Comparison of ENCODE assay signal across 8 cellular contexts in genomic region chr14:21498540-21499526, GRCh38. TPM values are rescaled to one million over a fixed set of nuclear protein-coding genes. Genes with fewer than 3 reads are reported as not detected.
DNase-seq lines count a peak whose midpoint lies in the region; ATAC-seq, FAIRE-seq and TF ChIP-seq lines count a peak whose summit lies in the region.

No MANE protein-coding gene starts in this region.

- no peak for TF ChIP-seq POLR2A in transverse colon (IDR thresholded peaks at IDR 0.05)

- peak; percentile 58 to 76 for DNase-seq in cardiac muscle cell (ENCODE audit: low read depth in 1 of 2, low spot score in 1 of 2)
- DNase-seq in Right ventricle myocardium inferior (ENCODE audit: missing footprints), result no peak
- peak; percentile 48 for DNase-seq in NT2/D1 (ENCODE audit: low read depth, low spot score)
- DNase-seq in keratinocyte (ENCODE audit: low read depth, low spot score), result no peak
- no peak for DNase-seq in transverse colon

- peaks cover 79% of the 10 kb centered on the region for H3K36me3 Mint-ChIP-seq in brain

- dilution Hi-C loops in keratinocyte (cut with MboI; ENCODE audit: extremely low pct_ligation_motif_present, low sequenced_read_pairs), result no loop called here

- intact Hi-C loops in Right ventricle myocardium inferior (cut with DNase I) (no loop called here), transverse colon (cut with DNase I; ENCODE audit: low total_unique reads) (no loop called here)

- H3K36me3 ChIP-seq in cardiac muscle cell (peaks cover 71% of the 10 kb centered on the region), HUES6 (ENCODE audit: control insufficient read depth, insufficient read depth, low read length) (peaks cover 94% of the 10 kb centered on the region), NT2/D1 (ENCODE audit: insufficient read depth, insufficient read length, low read length) (peaks cover 87% of the 10 kb centered on the region), keratinocyte (ENCODE audit: control insufficient read depth in 2 of 2, extremely low read depth in 1 of 2, insufficient read depth in 2 of 2, low read length in 2 of 2) (peaks cover 27 to 40% of the 10 kb centered on the region in 2 experiments), transverse colon (peaks cover 0 to 67% (median 29%) of the 10 kb centered on the region in 4 donors)

- no peak overlapping the region for H2AFZ ChIP-seq in keratinocyte (ENCODE audit: control insufficient read depth, low read length)

- no peaks in the 10 kb centered on the region for H3K9me1 ChIP-seq in keratinocyte (ENCODE audit: control insufficient read depth, extremely low read depth, insufficient read depth, low read length)

- WGBS in transverse colon (ENCODE audit: low coverage in 1 of 2), 2 donors, result 39 to 60% methylated on average over 3 to 5 of the region's 5 CpGs

- H4K20me1 ChIP-seq in keratinocyte (ENCODE audit: control insufficient read depth, extremely low read depth, insufficient read depth, low read length), result no peaks in the 10 kb centered on the region

- in situ Hi-C loops in transverse colon (cut with MboI; ENCODE audit: low pct_ligation_motif_present in 1 of 4, low pct_unique_long_range_greater_than_20kb in 1 of 4, low sequenced_read_pairs in 3 of 4), result no loop called here

- H3K4me1 ChIP-seq in cardiac muscle cell (ENCODE audit: low read depth) (no peaks in the 10 kb centered on the region), HUES6 (ENCODE audit: control insufficient read depth, insufficient read depth, low read length) (peaks cover 10% of the 10 kb centered on the region), NT2/D1 (ENCODE audit: insufficient read depth, insufficient read length) (no peaks in the 10 kb centered on the region), keratinocyte (ENCODE audit: control insufficient read depth, extremely low read depth, insufficient read depth, low read length) (no peaks in the 10 kb centered on the region), transverse colon (no peaks in the 10 kb centered on the region)

- peaks cover 7% of the 10 kb centered on the region for H3K79me2 ChIP-seq in keratinocyte (ENCODE audit: control insufficient read depth, insufficient read depth, low read length)

- H3K27ac ChIP-seq in cardiac muscle cell (peak overlapping the region; percentile 30), HUES6 (ENCODE audit: low read depth, low read length) (peak overlapping the region; percentile 28; the same call in 1 of the 2 replicates), keratinocyte (ENCODE audit: control insufficient read depth, insufficient read depth, low read length) (no peak overlapping the region), transverse colon (peak overlapping the region in 1 of 4 donors; percentile 2)

- peak; percentile 52 for FAIRE-seq in keratinocyte (lab: Jason Lieb, UNC)

- H3K27ac Mint-ChIP-seq in brain, result peak overlapping the region in 4 of 5 experiments; percentile 20 to 75 (median 50)

- no peak overlapping the region for H3K4me3 Mint-ChIP-seq in brain

- no peaks in the 10 kb centered on the region for H3K27me3 Mint-ChIP-seq in brain

- H3K4me3 ChIP-seq in cardiac muscle cell (no peak overlapping the region), HUES6 (ENCODE audit: low read depth, low read length) (no peak overlapping the region), NT2/D1 (ENCODE audit: insufficient read length, low read depth) (no peak overlapping the region), keratinocyte (ENCODE audit: control insufficient read depth in 2 of 3, extremely low read depth in 1 of 3, insufficient read depth in 2 of 3, low read depth in 1 of 3, low read length in 3 of 3) (no peak overlapping the region), transverse colon (no peak overlapping the region)

- no peaks in the 10 kb centered on the region for H3K9me3 Mint-ChIP-seq in brain

- ATAC-seq in Right ventricle myocardium inferior (no peak), HG03045 (IDR thresholded peaks at IDR 0.05; ENCODE audit: unreplicated experiment) (no peak)

- no peak overlapping the region for H3K4me2 ChIP-seq in keratinocyte (ENCODE audit: control insufficient read depth, extremely low read depth, insufficient read depth, low read depth, low read length)

- H3K4me1 Mint-ChIP-seq in brain, result no peaks in the 10 kb centered on the region

- TF ChIP-seq CTCF in cardiac muscle cell (IDR thresholded peaks at IDR 0.05; ENCODE audit: low read depth, low read length) (peak; percentile 37), brain (conservative IDR thresholded peaks at IDR 0.05) (peak; percentile 66 to 76), keratinocyte (optimal IDR thresholded peaks at IDR 0.05 in 1 of 3, IDR thresholded peaks at IDR 0.05 in 1 of 3, conservative IDR thresholded peaks at IDR 0.05 in 1 of 3; ENCODE audit: extremely low read depth in 1 of 3, insufficient read depth in 2 of 3, low read length in 3 of 3) (peak; percentile 28 to 58 (median 34)), transverse colon (IDR thresholded peaks at IDR 0.05) (peak; percentile 42 to 56 (median 48))

- H3K9me3 ChIP-seq in cardiac muscle cell (ENCODE audit: low read depth) (no peaks in the 10 kb centered on the region), HUES6 (ENCODE audit: control insufficient read depth, insufficient read depth, low read depth, low read length) (no peaks in the 10 kb centered on the region), NT2/D1 (ENCODE audit: insufficient read depth, low read length) (no peaks in the 10 kb centered on the region), keratinocyte (ENCODE audit: control insufficient read depth, low read depth, low read length) (no peaks in the 10 kb centered on the region), transverse colon (no peaks in the 10 kb centered on the region)

- no peak for TF ChIP-seq EP300 in transverse colon (IDR thresholded peaks at IDR 0.05; ENCODE audit: low read depth)

- H3K27me3 ChIP-seq in cardiac muscle cell, result no peaks in the 10 kb centered on the region
- no peaks in the 10 kb centered on the region for H3K27me3 ChIP-seq in HUES6 (ENCODE audit: control insufficient read depth, insufficient read depth, low read length)
- H3K27me3 ChIP-seq in NT2/D1 (ENCODE audit: insufficient read depth, insufficient read length), result no peaks in the 10 kb centered on the region
- H3K27me3 ChIP-seq in keratinocyte (ENCODE audit: control insufficient read depth, extremely low read depth, insufficient read depth, low read length), result no peaks in the 10 kb centered on the region
- no peaks in the 10 kb centered on the region for H3K27me3 ChIP-seq in transverse colon

- H3K9ac ChIP-seq in HUES6 (ENCODE audit: low read length) (no peak overlapping the region), NT2/D1 (ENCODE audit: insufficient read length, low read depth) (no peak overlapping the region), keratinocyte (ENCODE audit: control insufficient read depth, extremely low read depth, insufficient read depth, low read length) (no peak overlapping the region)

RNA-seq across cellular contexts. Expression of gene METTL3, which starts 12.3 kb away (rescaled TPM):
- 57.9 and 69.2 TPM in 2 replicates for total RNA-seq in cardiac muscle cell
- 59.7 and 63.9 TPM in 2 replicates for polyA plus RNA-seq in cardiac muscle cell
- 24.9 TPM for total RNA-seq in Right ventricle myocardium inferior
- polyA plus RNA-seq in brain (ENCODE audit: insufficient read depth, low read depth, low replicate concordance), result 33.2 TPM
- 66.5 to 99.7 TPM (median 96.0 TPM) in 3 replicates for polyA plus RNA-seq in keratinocyte
- polyA plus RNA-seq in keratinocyte (2011; ENCODE audit: low read depth), result 29.0 TPM
- polyA plus RNA-seq in keratinocyte (2011; cell fraction: cytosol; rRNA removed), result 36.0 and 50.9 TPM in 2 replicates
- polyA plus RNA-seq in keratinocyte (2011; cell fraction: nucleus; rRNA removed), result 318 and 323 TPM in 2 replicates
- 32.2 and 37.4 TPM in 2 replicates for polyA plus RNA-seq in keratinocyte (2012; ENCODE audit: low replicate concordance)
- 68.6 to 78.2 TPM (median 74.2 TPM) in 3 replicates for polyA minus RNA-seq in keratinocyte
- polyA minus RNA-seq in keratinocyte (2011; cell fraction: cytosol; rRNA and poly(A)+ RNA removed), result 33.8 TPM
- 33.7 and 50.9 TPM in 2 replicates for polyA minus RNA-seq in keratinocyte (2011; cell fraction: nucleus; rRNA and poly(A)+ RNA removed)
- total RNA-seq in transverse colon, result 10 to 100 TPM; 20.2 to 41.9 (median 29.5) TPM

RNA-seq across cellular contexts. Expression of gene TOX4, which starts 21.8 kb away (rescaled TPM):
- total RNA-seq in cardiac muscle cell, result 34.3 and 37.8 TPM in 2 replicates
- polyA plus RNA-seq in cardiac muscle cell, result 42.3 and 45.2 TPM in 2 replicates
- 86.5 TPM for total RNA-seq in Right ventricle myocardium inferior
- polyA plus RNA-seq in brain (ENCODE audit: insufficient read depth, low read depth, low replicate concordance), result 101 TPM
- 85.4 to 111 TPM (median 94.6 TPM) in 3 replicates for polyA plus RNA-seq in keratinocyte
- 30.1 TPM for polyA plus RNA-seq in keratinocyte (2011; ENCODE audit: low read depth)
- polyA plus RNA-seq in keratinocyte (2011; cell fraction: cytosol; rRNA removed), result 50.6 and 64.1 TPM in 2 replicates
- polyA plus RNA-seq in keratinocyte (2011; cell fraction: nucleus; rRNA removed), result 70.3 and 74.2 TPM in 2 replicates
- polyA plus RNA-seq in keratinocyte (2012; ENCODE audit: low replicate concordance), result 65.4 and 68.5 TPM in 2 replicates
- polyA minus RNA-seq in keratinocyte, result 77.9 to 131 TPM (median 115 TPM) in 3 replicates
- 29.2 TPM for polyA minus RNA-seq in keratinocyte (2011; cell fraction: cytosol; rRNA and poly(A)+ RNA removed)
- polyA minus RNA-seq in keratinocyte (2011; cell fraction: nucleus; rRNA and poly(A)+ RNA removed), result 15.4 and 22.7 TPM in 2 replicates
- total RNA-seq in transverse colon, result 10 to 100 TPM; 30.8 to 76.7 (median 51.5) TPM

RNA-seq across cellular contexts. Expression of gene RAB2B, which starts 22.1 kb away (rescaled TPM):
- total RNA-seq in cardiac muscle cell (28.5 and 29.7 TPM in 2 replicates), Right ventricle myocardium inferior (15.1 TPM), transverse colon (10 to 100 TPM in 2 of 4 donors, 1 to 10 TPM in 2; 7.1 to 24.5 (median 13.7) TPM)
- polyA plus RNA-seq in cardiac muscle cell (17.8 and 28.5 TPM in 2 replicates), brain (ENCODE audit: insufficient read depth, low read depth, low replicate concordance) (49.6 TPM), keratinocyte (12.4 to 18.3 TPM (median 17.7 TPM) in 3 replicates)
- 3.3 TPM for polyA plus RNA-seq in keratinocyte (2011; ENCODE audit: low read depth)
- 9.3 and 17.4 TPM in 2 replicates for polyA plus RNA-seq in keratinocyte (2011; cell fraction: cytosol; rRNA removed)
- polyA plus RNA-seq in keratinocyte (2011; cell fraction: nucleus; rRNA removed), result 18.9 and 21.6 TPM in 2 replicates
- polyA plus RNA-seq in keratinocyte (2012; ENCODE audit: low replicate concordance), result 8.5 and 14.7 TPM in 2 replicates
- 4.9 to 23.8 TPM (median 17.5 TPM) in 3 replicates for polyA minus RNA-seq in keratinocyte
- polyA minus RNA-seq in keratinocyte (2011; cell fraction: cytosol; rRNA and poly(A)+ RNA removed), result 11.1 TPM
- 6.5 and 12.9 TPM in 2 replicates for polyA minus RNA-seq in keratinocyte (2011; cell fraction: nucleus; rRNA and poly(A)+ RNA removed)

RNA-seq across cellular contexts. Expression of gene SALL2, which starts 27.3 kb away (rescaled TPM):
- total RNA-seq in cardiac muscle cell (56.8 and 74.6 TPM in 2 replicates), Right ventricle myocardium inferior (4.9 TPM), transverse colon (10 to 100 TPM in 1 of 4 donors, 1 to 10 TPM in 3; 2.2 to 36.3 (median 4.2) TPM)
- polyA plus RNA-seq in cardiac muscle cell (32.5 and 39.8 TPM in 2 replicates), brain (ENCODE audit: insufficient read depth, low read depth, low replicate concordance) (77.2 TPM), keratinocyte (0.44 to 0.84 TPM (median 0.64 TPM) in 3 replicates)
- polyA plus RNA-seq in keratinocyte (2011; ENCODE audit: low read depth), result 0.16 TPM
- 0.57 and 0.63 TPM in 2 replicates for polyA plus RNA-seq in keratinocyte (2011; cell fraction: cytosol; rRNA removed)
- polyA plus RNA-seq in keratinocyte (2011; cell fraction: nucleus; rRNA removed), result 0.55 and 0.68 TPM in 2 replicates
- 0.39 and 1.0 TPM in 2 replicates for polyA plus RNA-seq in keratinocyte (2012; ENCODE audit: low replicate concordance)
- 0.73 to 3.1 TPM (median 0.90 TPM) in 3 replicates for polyA minus RNA-seq in keratinocyte
- not detected for polyA minus RNA-seq in keratinocyte (2011; cell fraction: cytosol; rRNA and poly(A)+ RNA removed)
- polyA minus RNA-seq in keratinocyte (2011; cell fraction: nucleus; rRNA and poly(A)+ RNA removed), result 0.54 and 0.63 TPM in 2 replicates

RNA-seq across cellular contexts. Expression of gene CHD8, which starts 42.9 kb away (rescaled TPM):
- total RNA-seq in cardiac muscle cell (59.2 and 71.4 TPM in 2 replicates), Right ventricle myocardium inferior (27.0 TPM), transverse colon (10 to 100 TPM; 46.2 to 59.7 (median 50.8) TPM)
- polyA plus RNA-seq in cardiac muscle cell (25.2 and 36.7 TPM in 2 replicates), brain (ENCODE audit: insufficient read depth, low read depth, low replicate concordance) (54.6 TPM), keratinocyte (21.0 to 24.7 TPM (median 23.3 TPM) in 3 replicates)
- polyA plus RNA-seq in keratinocyte (2011; ENCODE audit: low read depth), result 29.1 TPM
- 21.0 and 24.4 TPM in 2 replicates for polyA plus RNA-seq in keratinocyte (2011; cell fraction: cytosol; rRNA removed)
- polyA plus RNA-seq in keratinocyte (2011; cell fraction: nucleus; rRNA removed), result 96.5 and 97.8 TPM in 2 replicates
- polyA plus RNA-seq in keratinocyte (2012; ENCODE audit: low replicate concordance), result 46.0 and 51.4 TPM in 2 replicates
- 62.4 to 217 TPM (median 75.1 TPM) in 3 replicates for polyA minus RNA-seq in keratinocyte
- 32.2 TPM for polyA minus RNA-seq in keratinocyte (2011; cell fraction: cytosol; rRNA and poly(A)+ RNA removed)
- 67.1 and 118 TPM in 2 replicates for polyA minus RNA-seq in keratinocyte (2011; cell fraction: nucleus; rRNA and poly(A)+ RNA removed)

Comparison
In these comparisons a context has a peak if more than half of its experiments do, and no peak if none do; other contexts are left out.
1. DNase-seq: peak in cardiac muscle cell (2 of 2) and NT2/D1 (single experiment); none in Right ventricle myocardium inferior (single experiment), keratinocyte (single experiment) and transverse colon (single experiment).
2. Peak in every context shown above with its lines, with median percentiles within 50 percentile points of each other: CTCF ChIP-seq.